Comparison of ENCODE assay signal across 20 cellular contexts in genomic region chr11:31997955-31998354, GRCh38.
A peak's percentile ranks its signal among the peaks of the same experiment; 100 is the strongest.
DNase-seq lines count a peak whose midpoint lies in the region; ATAC-seq and TF ChIP-seq lines count a peak whose summit lies in the region.
"Had no signal": no experiment of that assay in that cellular context is flagged by ENCODE, and none has a peak within 500 bp of the region (broad histone marks: within the 10 kb centered on the region; RNA-seq: fewer than 3 reads in every experiment).

No MANE protein-coding gene starts in this region.

- H3K4me3 ChIP-seq in PC-9 (no peak overlapping the region), choroid plexus epithelial cell (ENCODE audit: low read depth, low read length) (no peak overlapping the region)
- H3K4me3 ChIP-seq: HAP-1, SJCRH30 had no signal

- H3K27ac ChIP-seq in PC-9 = no peak overlapping the region
- H3K27ac ChIP-seq: SJCRH30 had no signal

- no peaks in the 10 kb centered on the region for H3K79me2 ChIP-seq in PC-9 (ENCODE audit: low read depth)

- H4K20me1 ChIP-seq in PC-9 (ENCODE audit: insufficient read depth) = no peaks in the 10 kb centered on the region

- intact Hi-C loops in PC-9 (cut with micrococcal nuclease; ENCODE audit: unreplicated experiment) = no loop called here

- no TSS peak for BruUV-seq in PC-9 (replicated peaks; lab: Mats Ljungman, UMichigan)

- ATAC-seq in GM19397 (IDR thresholded peaks at IDR 0.05; ENCODE audit: unreplicated experiment) = no peak
- ATAC-seq: HepG2 had no signal

- H3K4me2 ChIP-seq in PC-9 = no peak overlapping the region

- no peaks in the 10 kb centered on the region for H3K4me1 ChIP-seq in PC-9 (replicated peaks; ENCODE audit: insufficient read depth)
- H3K4me1 ChIP-seq: Caco-2, HAP-1, SJCRH30 had no signal

- peak; percentile 12 for DNase-seq in DMS 273 (lab: John Stamatoyannopoulos, UW; ENCODE audit: unreplicated experiment)
- DNase-seq in DMS 273 treated with DMSO at 0.1 percent for 48 hours (lab: John Stamatoyannopoulos, UW) = no peak
- DNase-seq in PC-9 = no peak
- peak; percentile 11 for DNase-seq in choroid plexus epithelial cell (ENCODE audit: low read depth)
- no peak for DNase-seq in D341Med (ENCODE audit: low spot score)
- no peak for DNase-seq in cerebellar nuclear complex (lab: John Stamatoyannopoulos, UW)
- DNase-seq in activated T-cell treated with anti-CD3 and anti-CD28 coated beads, Interleukin-2, amount 50 U/mL, for 1 hour = no peak
- DNase-seq: 8988T; Caco-2; CD4-positive, CD25-positive, alpha-beta regulatory T cell; KBM-7; NCI-H1105 treated with DMSO at 0.1 percent for 48 hours; NCI-H1694; NCI-H2081 treated with DMSO at 0.1 percent for 48 hours; NCI-H2227 treated with DMSO at 0.1 percent for 48 hours; NCI-H524; SJCRH30 had no signal

- H3K27me3 ChIP-seq in PC-9 (ENCODE audit: insufficient read depth, low read depth) = no peaks in the 10 kb centered on the region
- H3K27me3 ChIP-seq: SJCRH30 had no signal

- H3K9me2 ChIP-seq in PC-9 (ENCODE audit: insufficient read depth) = no peaks in the 10 kb centered on the region

- peak overlapping the region; percentile 45; the same call in 1 of the 2 replicates for H2AFZ ChIP-seq in PC-9

- no peaks in the 10 kb centered on the region for H3K36me3 ChIP-seq in PC-9 (ENCODE audit: low read depth)
- H3K36me3 ChIP-seq: HAP-1, SJCRH30 had no signal

- TF ChIP-seq CTCF in PC-9 (conservative IDR thresholded peaks at IDR 0.05) (peak; percentile 41; the same call in 1 of the 2 replicates), choroid plexus epithelial cell (conservative IDR thresholded peaks at IDR 0.05; ENCODE audit: low read depth, low read length) (peak; percentile 22)

- no peaks in the 10 kb centered on the region for H3F3A ChIP-seq in PC-9 (ENCODE audit: insufficient read depth, low read depth)

- CTCF ChIA-PET in PC-9 (lab: Charles Lee) = no interaction called here

- H3K9me3 ChIP-seq in PC-9 (ENCODE audit: insufficient read depth, low read depth) = no peaks in the 10 kb centered on the region
- H3K9me3 ChIP-seq: Caco-2, HAP-1, SJCRH30 had no signal

- POLR2A ChIA-PET in PC-9 (lab: Charles Lee; ENCODE audit: unreplicated experiment) = no interaction called here

Comparison
In these comparisons a context has a peak if more than half of its experiments do, and no peak if none do; other contexts are left out.
1. DNase-seq: peak in DMS 273 (single experiment) and choroid plexus epithelial cell (single experiment); none in DMS 273 treated with DMSO at 0.1 percent for 48 hours (single experiment), PC-9 (0 of 2), D341Med (single experiment), cerebellar nuclear complex (0 of 2) and activated T-cell treated with anti-CD3 and anti-CD28 coated beads, Interleukin-2, amount 50 U/mL, for 1 hour (single experiment).